13 cellular contexts compared by ENCODE assay signal in the genomic region with DNA sequence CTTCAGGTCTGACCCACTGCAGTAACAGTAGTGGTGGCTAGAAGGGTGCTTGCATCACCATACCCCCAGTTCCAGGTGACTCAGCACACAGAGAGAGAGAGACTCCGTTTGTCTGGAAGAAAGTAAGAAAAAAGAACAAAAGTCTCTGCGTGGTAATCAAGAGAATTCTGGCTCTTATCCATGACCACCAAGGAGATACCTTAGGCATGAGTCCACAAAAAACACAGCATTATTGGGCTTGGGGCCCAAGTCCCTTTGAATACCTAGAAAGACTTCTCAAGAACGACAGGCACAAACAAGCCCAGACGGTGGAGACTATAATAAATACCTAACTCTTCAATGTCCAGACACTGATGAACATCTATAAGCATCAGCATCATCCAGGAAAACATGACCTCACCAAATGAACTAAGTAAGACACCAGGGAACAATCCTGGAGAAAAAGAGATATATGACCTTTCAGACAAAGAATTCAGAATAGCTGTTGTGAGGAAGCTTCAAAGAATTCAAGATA. TPM values are rescaled to one million over a fixed set of nuclear protein-coding genes. Genes with fewer than 3 reads are reported as not detected.
A peak's percentile ranks its signal among the peaks of the same experiment; 100 is the strongest.
DNase-seq lines count a peak whose midpoint lies in the region; ATAC-seq and TF ChIP-seq lines count a peak whose summit lies in the region.
"Had no signal": no experiment of that assay in that cellular context is flagged by ENCODE, and none has a peak within 500 bp of the region (broad histone marks: within the 10 kb centered on the region; RNA-seq: fewer than 3 reads in every experiment).

No MANE protein-coding gene starts in this region.

- H3K4me3 ChIP-seq in AG04450 (ENCODE audit: low read depth, low read length), result no peak overlapping the region
- no peak overlapping the region; a peak in 1 of 4 replicates for H3K4me3 ChIP-seq in HCT116 (replicated peaks in 1 of 2; ENCODE audit: low read depth in 1 of 2, low read length in 2 of 2)
- no peak overlapping the region for H3K4me3 ChIP-seq in adipocyte (ENCODE audit: low read length)
- H3K4me3 ChIP-seq: BLaER1, dorsolateral prefrontal cortex, heart right ventricle, ovary had no signal

- no peaks in the 10 kb centered on the region for H3K9me2 ChIP-seq in HCT116 (ENCODE audit: insufficient read depth)

- H4K20me1 ChIP-seq in HCT116 (ENCODE audit: insufficient read depth), result peaks cover 3% of the 10 kb centered on the region; the same call in 1 of the 2 replicates
- H4K20me1 ChIP-seq: BLaER1 had no signal

- intact Hi-C loops in HCT116 (cut with micrococcal nuclease), result no loop called here

- H3K9ac ChIP-seq in HCT116 (ENCODE audit: low read length) (0 out of 2 replicates have a peak overlapping the region, but pooled peaks have one; percentile 2), adipocyte (ENCODE audit: low read length) (no peak overlapping the region)
- H3K9ac ChIP-seq: BLaER1 had no signal

- no peak for TF ChIP-seq POLR2A in HCT116 (IDR thresholded peaks at IDR 0.05; ENCODE audit: borderline replicate concordance, extremely low read depth, insufficient read depth, insufficient read length)

- H3K27ac ChIP-seq in AG04450 (ENCODE audit: low read depth, low read length), result peak overlapping the region; percentile 33
- peak overlapping the region; percentile 45; the same call in 1 of the 2 replicates for H3K27ac ChIP-seq in HCT116 (ENCODE audit: low read depth, low read length)
- H3K27ac ChIP-seq: BLaER1, dorsolateral prefrontal cortex, heart right ventricle, ovary had no signal

- TF ChIP-seq RAD21 in HCT116 (IDR thresholded peaks at IDR 0.05; ENCODE audit: low read depth), result peak; percentile 5; the same call in 1 of the 2 replicates

- no peak overlapping the region for H2AFZ ChIP-seq in HCT116 (ENCODE audit: low read depth, low read length, poor library complexity, severe bottlenecking)

- H3K4me1 ChIP-seq in HCT116 (ENCODE audit: control insufficient read depth in 1 of 2, insufficient read depth in 2 of 2, low read length in 2 of 2) (peaks cover 15 to 19% of the 10 kb centered on the region in 2 experiments), adipocyte (ENCODE audit: control insufficient read depth, insufficient read depth, low read length) (peaks cover 4% of the 10 kb centered on the region)
- H3K4me1 ChIP-seq: BLaER1 had no signal

- H3K27me3 ChIP-seq in AG04450 (ENCODE audit: control insufficient read depth, insufficient read depth, low read length), result no peaks in the 10 kb centered on the region
- no peaks in the 10 kb centered on the region for H3K27me3 ChIP-seq in HCT116 (ENCODE audit: insufficient read depth, low read length)
- H3K27me3 ChIP-seq in adipocyte (replicated peaks; ENCODE audit: control insufficient read depth, insufficient read depth, low read length), result no peaks in the 10 kb centered on the region
- H3K27me3 ChIP-seq: BLaER1, dorsolateral prefrontal cortex, heart right ventricle, ovary had no signal

- H3K79me2 ChIP-seq in HCT116 (ENCODE audit: insufficient read depth, low read length), result no peaks in the 10 kb centered on the region

- POLR2A ChIA-PET in AG04450 (lab: Yijun Ruan, JAX), result no interaction called here
- POLR2A ChIA-PET in HCT116 (lab: Charles Lee), result no interaction called here

- ATAC-seq in HCT116 (peak; percentile 94), HG03378 (IDR thresholded peaks at IDR 0.05; ENCODE audit: unreplicated experiment) (no peak)
- ATAC-seq: heart right ventricle had no signal

- CTCF ChIA-PET in AG04450 (lab: Charles Lee), result no interaction called here
- CTCF ChIA-PET in HCT116 (lab: Charles Lee), result no interaction called here

- H3K9me3 ChIP-seq in AG04450 (ENCODE audit: control insufficient read depth, insufficient read depth, low read length) (no peaks in the 10 kb centered on the region), HCT116 (ENCODE audit: control insufficient read depth in 1 of 2, insufficient read depth in 1 of 2, low read depth in 1 of 2, low read length in 2 of 2) (no peaks in the 10 kb centered on the region), adipocyte (ENCODE audit: control insufficient read depth, low read length) (peaks cover 20% of the 10 kb centered on the region)
- H3K9me3 ChIP-seq: BLaER1, ovary had no signal

- RAD21 ChIA-PET in HCT116 (lab: Charles Lee; ENCODE audit: low non-redundant PET in 1 of 2, low total read pairs in 2 of 2, uncharacterized antibody in 2 of 2, unreplicated experiment in 2 of 2), result no interaction called here

- H3K4me2 ChIP-seq in HCT116 (ENCODE audit: low read length), result peak overlapping the region; percentile 55
- H3K4me2 ChIP-seq: BLaER1 had no signal

- no TSS peak for BruUV-seq in HCT116 (replicated peaks; lab: Mats Ljungman, UMichigan)

- H3K36me3 ChIP-seq in HCT116 (ENCODE audit: control insufficient read depth in 1 of 2, insufficient read depth in 2 of 2, low read length in 2 of 2) (no peaks in the 10 kb centered on the region), adipocyte (ENCODE audit: control insufficient read depth, insufficient read depth, low read length, severe bottlenecking) (no peaks in the 10 kb centered on the region)
- H3K36me3 ChIP-seq: BLaER1, heart right ventricle, ovary had no signal

- TF ChIP-seq CTCF in AG04450 (IDR thresholded peaks at IDR 0.05; ENCODE audit: low read depth, low read length) (no peak), HCT116 (IDR thresholded peaks at IDR 0.05 in 2 of 3, conservative IDR thresholded peaks at IDR 0.05 in 1 of 3; ENCODE audit: borderline replicate concordance in 1 of 3, insufficient read depth in 1 of 3, low read depth in 2 of 3, low read length in 2 of 3) (no peak)

- DNase-seq in AG04450 (ENCODE audit: low read depth, low spot score) (no peak), HCT116 (ENCODE audit: low read depth, low spot score) (peak; percentile 71), adipocyte (ENCODE audit: low read depth) (peak; percentile 28), glomerular visceral epithelial cell (ENCODE audit: extremely low spot score) (peak; percentile 88), medulla oblongata (ENCODE audit: extremely low spot score) (no peak), retina (no peak)
- no peak for DNase-seq in NK-92 treated with Interleukin-12 subunit alpha and Interleukin-12 subunit beta, amount 100 ng/mL, for 24 hours (lab: John Stamatoyannopoulos, UW)
- DNase-seq: dorsolateral prefrontal cortex; heart right ventricle; ovary; stimulated activated CD4-positive, alpha-beta T cell treated with anti-CD3 and anti-CD28 coated beads, Interleukin-1b, Interleukin-23, amount 100 ng/mL, for 48 hours had no signal

TF ChIP-seq in HCT116, 20 proteins besides CTCF, POLR2A, EP300 and RAD21 (continues in another document):
- TF ChIP-seq ZNF274 (IDR thresholded peaks at IDR 0.05; ENCODE audit: low read depth, low read length), result no peak
- TF ChIP-seq, protein P1, sequence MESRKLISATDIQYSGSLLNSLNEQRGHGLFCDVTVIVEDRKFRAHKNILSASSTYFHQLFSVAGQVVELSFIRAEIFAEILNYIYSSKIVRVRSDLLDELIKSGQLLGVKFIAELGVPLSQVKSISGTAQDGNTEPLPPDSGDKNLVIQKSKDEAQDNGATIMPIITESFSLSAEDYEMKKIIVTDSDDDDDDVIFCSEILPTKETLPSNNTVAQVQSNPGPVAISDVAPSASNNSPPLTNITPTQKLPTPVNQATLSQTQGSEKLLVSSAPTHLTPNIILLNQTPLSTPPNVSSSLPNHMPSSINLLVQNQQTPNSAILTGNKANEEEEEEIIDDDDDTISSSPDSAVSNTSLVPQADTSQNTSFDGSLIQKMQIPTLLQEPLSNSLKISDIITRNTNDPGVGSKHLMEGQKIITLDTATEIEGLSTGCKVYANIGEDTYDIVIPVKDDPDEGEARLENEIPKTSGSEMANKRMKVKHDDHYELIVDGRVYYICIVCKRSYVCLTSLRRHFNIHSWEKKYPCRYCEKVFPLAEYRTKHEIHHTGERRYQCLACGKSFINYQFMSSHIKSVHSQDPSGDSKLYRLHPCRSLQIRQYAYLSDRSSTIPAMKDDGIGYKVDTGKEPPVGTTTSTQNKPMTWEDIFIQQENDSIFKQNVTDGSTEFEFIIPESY (IDR thresholded peaks at IDR 0.05; ENCODE audit: extremely low read depth, insufficient replicate concordance, low read length), result no peak
- TF ChIP-seq CBX3 (IDR thresholded peaks at IDR 0.05; ENCODE audit: low read depth), result no peak
- TF ChIP-seq TCF7L2 (IDR thresholded peaks at IDR 0.05; ENCODE audit: borderline replicate concordance, extremely low read depth, insufficient read depth, insufficient read length), result no peak
- TF ChIP-seq SIN3A (IDR thresholded peaks at IDR 0.05; ENCODE audit: low read depth), result 0 out of 2 replicates have a peak, but pooled peaks have one; percentile 28
- TF ChIP-seq ELF1 (IDR thresholded peaks at IDR 0.05; ENCODE audit: borderline replicate concordance, low read depth), result no peak
- no peak for TF ChIP-seq ZFX (IDR thresholded peaks at IDR 0.05)
- TF ChIP-seq, protein P2, sequence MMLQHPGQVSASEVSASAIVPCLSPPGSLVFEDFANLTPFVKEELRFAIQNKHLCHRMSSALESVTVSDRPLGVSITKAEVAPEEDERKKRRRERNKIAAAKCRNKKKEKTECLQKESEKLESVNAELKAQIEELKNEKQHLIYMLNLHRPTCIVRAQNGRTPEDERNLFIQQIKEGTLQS (IDR thresholded peaks at IDR 0.05), result peak; percentile 84
- TF ChIP-seq EGR1 (IDR thresholded peaks at IDR 0.05; ENCODE audit: low read depth), result no peak
- TF ChIP-seq, protein P3, sequence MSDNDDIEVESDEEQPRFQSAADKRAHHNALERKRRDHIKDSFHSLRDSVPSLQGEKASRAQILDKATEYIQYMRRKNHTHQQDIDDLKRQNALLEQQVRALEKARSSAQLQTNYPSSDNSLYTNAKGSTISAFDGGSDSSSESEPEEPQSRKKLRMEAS (IDR thresholded peaks at IDR 0.05), result no peak
- TF ChIP-seq CEBPB (IDR thresholded peaks at IDR 0.05; ENCODE audit: low read depth), result peak; percentile 87
- TF ChIP-seq EZH2phosphoT487 (IDR thresholded peaks at IDR 0.05; ENCODE audit: borderline replicate concordance), result no peak
- TF ChIP-seq YY1 (IDR thresholded peaks at IDR 0.05; ENCODE audit: extremely low read depth, insufficient replicate concordance, low read depth, low read length), result no peak
- TF ChIP-seq EZH2 (IDR thresholded peaks at IDR 0.05), result no peak

RNA-seq across cellular contexts. Expression of a gene that starts 21.7 kb away (rescaled TPM):
- polyA plus RNA-seq in AG04450 (2011; rRNA removed), result 33.4 and 44.7 TPM in 2 replicates
- 128 and 134 TPM in 2 replicates for polyA minus RNA-seq in AG04450 (2011; rRNA and poly(A)+ RNA removed)
- total RNA-seq in HCT116 (2021; ENCODE audit: unreplicated experiment), result 19.9 TPM
- 11.1 and 16.2 TPM in 2 replicates for polyA plus RNA-seq in HCT116 (2012)

Comparison
In these comparisons a context has a peak if more than half of its experiments do, and no peak if none do; other contexts are left out.
1. DNase-seq: peak in HCT116 (single experiment), adipocyte (single experiment) and glomerular visceral epithelial cell (single experiment); none in AG04450 (single experiment), NK-92 treated with Interleukin-12 subunit alpha and Interleukin-12 subunit beta, amount 100 ng/mL, for 24 hours (single experiment), medulla oblongata (single experiment) and retina (single experiment).